Comparison of ENCODE assay signal across 16 cellular contexts in the genomic region with DNA sequence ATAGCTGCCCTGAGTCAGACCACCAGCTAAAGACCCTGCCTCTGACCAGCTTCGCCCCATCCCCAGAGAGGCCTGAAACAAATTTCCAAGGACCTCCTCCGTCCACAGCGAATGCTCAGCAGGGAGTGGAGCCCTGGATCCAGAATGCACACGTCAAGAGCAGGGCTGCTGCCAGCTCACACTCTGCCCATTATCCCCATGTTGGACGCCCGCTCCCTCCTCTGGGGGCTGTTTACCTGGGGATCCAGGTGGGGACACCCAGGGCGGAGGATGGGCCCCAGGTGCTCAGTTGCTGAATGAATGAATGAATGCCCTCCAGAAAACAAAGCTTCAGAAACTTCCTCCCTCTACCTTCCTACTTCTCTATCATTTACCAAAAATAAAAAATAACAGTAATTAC. TPM values are rescaled to one million over a fixed set of nuclear protein-coding genes. Genes with fewer than 3 reads are reported as not detected.
A peak's percentile ranks its signal among the peaks of the same experiment; 100 is the strongest.
DNase-seq lines count a peak whose midpoint lies in the region; ATAC-seq and TF ChIP-seq lines count a peak whose summit lies in the region.
"Had no signal": no experiment of that assay in that cellular context is flagged by ENCODE, and none has a peak within 500 bp of the region (broad histone marks: within the 10 kb centered on the region; RNA-seq: fewer than 3 reads in every experiment).

No MANE protein-coding gene starts in this region.

- POLR2A ChIA-PET in A673 (lab: Charles Lee; ENCODE audit: low non-redundant PET), result no interaction called here
- POLR2A ChIA-PET in CD4-positive, alpha-beta T cell (lab: Charles Lee), result interaction anchor here (0.8 to 83.0 kb wide), 5 partner anchors 10 to 1279 kb away, joined by 3 to 4389 read pairs (median 4); partner anchors contain the start of gene BCL11B
- POLR2A ChIA-PET in naive thymus-derived CD8-positive, alpha-beta T cell (lab: Charles Lee), result interaction anchor here (0.9 to 65.5 kb wide), 3 partner anchors 14 to 1050 kb away, joined by 3 to 2798 read pairs (median 1316); partner anchors contain the start of gene BCL11B

- no peaks in the 10 kb centered on the region for H3K27me3 Mint-ChIP-seq in CD4-positive, alpha-beta T cell
- H3K27me3 Mint-ChIP-seq in naive thymus-derived CD8-positive, alpha-beta T cell, result no peaks in the 10 kb centered on the region

- H3K4me3 ChIP-seq in A673 (ENCODE audit: low read depth, low read length, poor library complexity, severe bottlenecking) (no peak overlapping the region), upper lobe of left lung (no peak overlapping the region)
- H3K4me3 ChIP-seq: ascending aorta had no signal

- peak overlapping the region; percentile 99 for H3K27ac Mint-ChIP-seq in CD4-positive, alpha-beta T cell
- H3K27ac Mint-ChIP-seq in activated naive CD4-positive, alpha-beta T cell treated with anti-CD3 and anti-CD28 coated beads, Interleukin-2, amount 50 U/mL, for 72 hours, result peak overlapping the region; percentile 86 to 94
- peak overlapping the region; percentile 97 to 100 (median 100) for H3K27ac Mint-ChIP-seq in naive thymus-derived CD8-positive, alpha-beta T cell

- no peak for TF ChIP-seq EP300 in upper lobe of left lung (IDR thresholded peaks at IDR 0.05)

- no peak for TF ChIP-seq POLR2A in upper lobe of left lung (IDR thresholded peaks at IDR 0.05)

- H3K4me3 Mint-ChIP-seq in CD4-positive, alpha-beta T cell, result peak overlapping the region; percentile 83
- H3K4me3 Mint-ChIP-seq in naive thymus-derived CD8-positive, alpha-beta T cell, result peak overlapping the region; percentile 74 to 97 (median 88)

- H3K9me3 ChIP-seq in A673 (ENCODE audit: low read depth, low read length, poor library complexity, severe bottlenecking) (no peaks in the 10 kb centered on the region), upper lobe of left lung (no peaks in the 10 kb centered on the region)
- no peaks in the 10 kb centered on the region for H3K9me3 ChIP-seq in CD4-positive, alpha-beta T cell (ENCODE audit: control insufficient read depth, low read length)
- H3K9me3 ChIP-seq: ascending aorta, BE2C had no signal

- H3K4me1 Mint-ChIP-seq in CD4-positive, alpha-beta T cell (ENCODE audit: low read depth), result peaks cover 97% of the 10 kb centered on the region
- peaks cover 41 to 96% (median 91%) of the 10 kb centered on the region in 4 donors for H3K4me1 Mint-ChIP-seq in naive thymus-derived CD8-positive, alpha-beta T cell

- no TSS peak for BruUV-seq in A673 (replicated peaks; lab: Mats Ljungman, UMichigan)

- WGBS in upper lobe of left lung, 2 donors, result 87 to 100% methylated on average over 1 to 7 of the region's 7 CpGs

- CTCF ChIA-PET in A673 (lab: Charles Lee), result interaction anchor here (0.5 kb wide), 1 partner anchor 13 kb away, joined by 3 read pairs; no protein-coding TSS in a partner anchor
- CTCF ChIA-PET in CD4-positive, alpha-beta T cell (lab: Charles Lee), result interaction anchor here (1.0 to 5.0 kb wide), 8 partner anchors 9 to 23 kb away, joined by 3 to 37 read pairs (median 6); partner anchors contain the start of gene BCL11B

- DNase-seq in A673 (ENCODE audit: low spot score) (no peak), superior temporal gyrus (ENCODE audit: extremely low spot score) (no peak), DMS114 treated with DMSO at 0.1 percent for 48 hours (lab: John Stamatoyannopoulos, UW; ENCODE audit: unreplicated experiment) (no peak), upper lobe of left lung (no peak)
- no peak for DNase-seq in CD4-positive, alpha-beta T cell
- no peak for DNase-seq in activated naive CD4-positive, alpha-beta T cell treated with anti-CD3 and anti-CD28 coated beads, Interleukin-2, amount 50 U/mL, for 72 hours (ENCODE audit: low spot score in 2 of 2)
- peak in 1 of 10 donors; percentile 56 for DNase-seq in naive thymus-derived CD8-positive, alpha-beta T cell
- DNase-seq: BE2C; DMS 273 treated with DMSO at 0.1 percent for 48 hours; NCI-H1436; NK-92 treated with Interleukin-12 subunit alpha and Interleukin-12 subunit beta, amount 100 ng/mL, for 24 hours; occipital lobe; right cardiac atrium; stimulated activated CD4-positive, alpha-beta T cell treated with anti-CD3 and anti-CD28 coated beads, Interleukin-1b, Interleukin-23, amount 100 ng/mL, for 48 hours; substantia nigra had no signal

- TF ChIP-seq CTCF in A673 (conservative IDR thresholded peaks at IDR 0.05; ENCODE audit: low read depth, low read length) (no peak), upper lobe of left lung (IDR thresholded peaks at IDR 0.05) (no peak)
- no peak for TF ChIP-seq CTCF in CD4-positive, alpha-beta T cell (IDR thresholded peaks at IDR 0.05)

- H3K27me3 ChIP-seq in A673 (replicated peaks; ENCODE audit: insufficient read depth, low read depth, low read length, poor library complexity) (no peaks in the 10 kb centered on the region), upper lobe of left lung (no peaks in the 10 kb centered on the region)
- H3K27me3 ChIP-seq in CD4-positive, alpha-beta T cell (ENCODE audit: control insufficient read depth, insufficient read depth, low read length), result no peaks in the 10 kb centered on the region
- H3K27me3 ChIP-seq: ascending aorta had no signal

- no peaks in the 10 kb centered on the region for H3K9me3 Mint-ChIP-seq in CD4-positive, alpha-beta T cell
- no peaks in the 10 kb centered on the region for H3K9me3 Mint-ChIP-seq in activated naive CD4-positive, alpha-beta T cell treated with anti-CD3 and anti-CD28 coated beads, Interleukin-2, amount 50 U/mL, for 72 hours
- no peaks in the 10 kb centered on the region for H3K9me3 Mint-ChIP-seq in naive thymus-derived CD8-positive, alpha-beta T cell

- no peak for ATAC-seq in CD4-positive, alpha-beta T cell (ENCODE audit: poor library complexity)
- no peak for ATAC-seq in activated naive CD4-positive, alpha-beta T cell treated with anti-CD3 and anti-CD28 coated beads, Interleukin-2, amount 50 U/mL, for 72 hours
- no peak for ATAC-seq in naive thymus-derived CD8-positive, alpha-beta T cell
- no peak for ATAC-seq in upper lobe of left lung (ENCODE audit: low FRiP score in 2 of 2)
- ATAC-seq: right cardiac atrium had no signal

- H3K27ac ChIP-seq in A673 (ENCODE audit: low read depth, low read length, poor library complexity, severe bottlenecking) (peak overlapping the region; percentile 24), upper lobe of left lung (no peak overlapping the region)
- peak overlapping the region; percentile 97 for H3K27ac ChIP-seq in CD4-positive, alpha-beta T cell (ENCODE audit: low read depth, low read length)
- H3K27ac ChIP-seq: ascending aorta had no signal

- H3K36me3 ChIP-seq in A673 (ENCODE audit: insufficient read depth, low read length, poor library complexity, severe bottlenecking), result peaks cover 95% of the 10 kb centered on the region
- H3K36me3 ChIP-seq in upper lobe of left lung, result no peaks in the 10 kb centered on the region
- H3K36me3 ChIP-seq: ascending aorta, BE2C had no signal

- intact Hi-C loops in A673 (cut with micrococcal nuclease; ENCODE audit: unreplicated experiment), result no loop called here
- intact Hi-C loops in CD4-positive, alpha-beta T cell (cut with DNase I, micrococcal nuclease), result loop anchor here (1.0 to 2.0 kb wide), 2 partner anchors 11 to 61 kb away; no protein-coding TSS in a partner anchor

- H3K4me1 ChIP-seq in A673 (ENCODE audit: insufficient read depth, low read length, poor library complexity, severe bottlenecking) (peaks cover 75% of the 10 kb centered on the region), upper lobe of left lung (no peaks in the 10 kb centered on the region)
- H3K4me1 ChIP-seq: ascending aorta, BE2C had no signal

- peaks cover 99% of the 10 kb centered on the region for H3K36me3 Mint-ChIP-seq in CD4-positive, alpha-beta T cell (ENCODE audit: low read depth)
- H3K36me3 Mint-ChIP-seq in activated naive CD4-positive, alpha-beta T cell treated with anti-CD3 and anti-CD28 coated beads, Interleukin-2, amount 50 U/mL, for 72 hours, result peaks cover 45 to 81% of the 10 kb centered on the region in 2 donors
- H3K36me3 Mint-ChIP-seq in naive thymus-derived CD8-positive, alpha-beta T cell, result peaks cover 8 to 95% (median 47%) of the 10 kb centered on the region in 3 donors

RNA-seq across cellular contexts. Expression of gene BCL11B, which starts 18.1 kb away (rescaled TPM):
- total RNA-seq in A673 (2021), result 80.6 and 81.3 TPM in 2 replicates
- total RNA-seq in CD4-positive, alpha-beta T cell, result 100 to 1,000 TPM; 244 to 254 TPM
- 10 to 100 TPM; 57.8 to 65.7 TPM for total RNA-seq in activated naive CD4-positive, alpha-beta T cell treated with anti-CD3 and anti-CD28 coated beads, Interleukin-2, amount 50 U/mL, for 72 hours
- total RNA-seq in naive thymus-derived CD8-positive, alpha-beta T cell, result 100 to 1,000 TPM; 206 to 209 TPM
- polyA plus RNA-seq in naive thymus-derived CD8-positive, alpha-beta T cell, result 10 to 100 TPM in 1 of 3 donors, 1 to 10 TPM in 2; 8.2 to 12.1 (median 9.5) TPM
- 1 to 10 TPM; 1.1 to 4.5 (median 2.2) TPM for total RNA-seq in upper lobe of left lung

Comparison
In these comparisons a context has a peak if more than half of its experiments do, and no peak if none do; other contexts are left out.
1. H3K27ac ChIP-seq: peak in A673 (single experiment) and CD4-positive, alpha-beta T cell (single experiment); none in upper lobe of left lung (0 of 4).
2. RNA of gene BCL11B, which starts 18.1 kb away (total RNA-seq): 244 to 254 TPM in CD4-positive, alpha-beta T cell, 206 to 209 TPM in naive thymus-derived CD8-positive, alpha-beta T cell, 80.6 to 81.3 TPM in A673 and 57.8 to 65.7 TPM in activated naive CD4-positive, alpha-beta T cell treated with anti-CD3 and anti-CD28 coated beads, Interleukin-2, amount 50 U/mL, for 72 hours; 1.1 to 4.5 TPM in upper lobe of left lung; every median in the first group is over 10 times any median in the second.
3. Peak in every context shown above with its lines, with median percentiles within 50 percentile points of each other: H3K27ac Mint-ChIP-seq.